21 cellular contexts compared by ENCODE assay signal in genomic region chr3:116201032-116201690, GRCh38.
DNase-seq lines count a peak whose midpoint lies in the region; ATAC-seq and TF ChIP-seq lines count a peak whose summit lies in the region.
"Had no signal": no experiment of that assay in that cellular context is flagged by ENCODE, and none has a peak within 500 bp of the region (broad histone marks: within the 10 kb centered on the region; RNA-seq: fewer than 3 reads in every experiment).

No MANE protein-coding gene starts in this region.

- peaks cover 13% of the 10 kb centered on the region for H3K9me3 Mint-ChIP-seq in CD8-positive, alpha-beta T cell

- no peak overlapping the region for H3K9ac ChIP-seq in BLaER1

- peaks cover 37% of the 10 kb centered on the region for H3K4me1 ChIP-seq in BLaER1
- no peaks in the 10 kb centered on the region for H3K4me1 ChIP-seq in CD8-positive, alpha-beta T cell (ENCODE audit: insufficient read depth, low read length)
- H3K4me1 ChIP-seq: BE2C, HAP-1, SJCRH30 had no signal

- H3K36me3 ChIP-seq in BLaER1, result no peaks in the 10 kb centered on the region
- H3K36me3 ChIP-seq in CD8-positive, alpha-beta T cell (ENCODE audit: insufficient read depth, low read length), result no peaks in the 10 kb centered on the region
- H3K36me3 ChIP-seq: BE2C, HAP-1, MG63, SJCRH30 had no signal

- H3K36me3 Mint-ChIP-seq in CD8-positive, alpha-beta T cell, result no peaks in the 10 kb centered on the region
- H3K36me3 Mint-ChIP-seq: CD4-positive, alpha-beta memory T cell had no signal

- H3K27me3 ChIP-seq in BLaER1, result no peaks in the 10 kb centered on the region
- H3K27me3 ChIP-seq in CD8-positive, alpha-beta T cell (ENCODE audit: insufficient read depth, low read length), result no peaks in the 10 kb centered on the region
- H3K27me3 ChIP-seq: BE2C, MG63, SJCRH30 had no signal

- H3K4me3 Mint-ChIP-seq in CD8-positive, alpha-beta T cell, result no peak overlapping the region
- H3K4me3 Mint-ChIP-seq: CD4-positive, alpha-beta memory T cell had no signal

- H3K4me1 Mint-ChIP-seq in CD8-positive, alpha-beta T cell (ENCODE audit: low read depth), result no peaks in the 10 kb centered on the region
- H3K4me1 Mint-ChIP-seq: CD4-positive, alpha-beta memory T cell had no signal

- CTCF ChIA-PET in CD8-positive, alpha-beta T cell (lab: Charles Lee), result interaction anchor here (0.8 kb wide), 1 partner anchor 13 kb away, joined by 3 read pairs; no protein-coding TSS in a partner anchor

- no peaks in the 10 kb centered on the region for H3K27me3 Mint-ChIP-seq in CD8-positive, alpha-beta T cell (ENCODE audit: low read depth)
- H3K27me3 Mint-ChIP-seq: CD4-positive, alpha-beta memory T cell had no signal

- no peak for ATAC-seq in GM18867 (IDR thresholded peaks at IDR 0.05; ENCODE audit: unreplicated experiment)
- ATAC-seq in GM21515 (IDR thresholded peaks at IDR 0.05; ENCODE audit: unreplicated experiment), result no peak
- ATAC-seq in CD8-positive, alpha-beta T cell, result no peak

- intact Hi-C loops in posterior cingulate gyrus (cut with DNase I), result no loop called here
- intact Hi-C loops in CD8-positive, alpha-beta T cell (cut with DNase I, micrococcal nuclease), result no loop called here

- DNase-seq in NCI-H1694 (lab: John Stamatoyannopoulos, UW) (peak; percentile 25), cerebellum (ENCODE audit: low spot score) (peak; percentile 40), posterior cingulate gyrus (peak in 6 of 10 donors; percentile 10 to 78 (median 18)), mesenteric fat pad (ENCODE audit: low spot score) (no peak)
- no peak for DNase-seq in CD8-positive, alpha-beta T cell
- DNase-seq: BE2C; Calu3; CD4-positive, alpha-beta memory T cell; EL; Kasumi-1; MG63; NCI-H1092; NCI-H1436 treated with DMSO at 0.1 percent for 48 hours; NCI-H2081 treated with DMSO at 0.1 percent for 48 hours; NCI-H82; PC-9; SJCRH30 had no signal

- TF ChIP-seq CTCF in CD8-positive, alpha-beta T cell (IDR thresholded peaks at IDR 0.05), result no peak

- POLR2A ChIA-PET in CD8-positive, alpha-beta T cell (lab: Charles Lee), result no interaction called here

- peak overlapping the region; percentile 77 for H3K4me2 ChIP-seq in BLaER1
- H3K4me2 ChIP-seq: PC-9 had no signal

- 0 out of 2 replicates have a peak overlapping the region, but pooled peaks have one; percentile 22 for H3K27ac ChIP-seq in BLaER1
- no peak overlapping the region for H3K27ac ChIP-seq in CD8-positive, alpha-beta T cell (ENCODE audit: low read depth, low read length)
- H3K27ac ChIP-seq: PC-9, SJCRH30 had no signal

- H3K9me3 ChIP-seq in BLaER1, result peaks cover 8% of the 10 kb centered on the region
- no peaks in the 10 kb centered on the region for H3K9me3 ChIP-seq in CD8-positive, alpha-beta T cell (ENCODE audit: low read length)
- H3K9me3 ChIP-seq: BE2C, HAP-1, MG63, SJCRH30 had no signal

- H4K20me1 ChIP-seq in BLaER1, result no peaks in the 10 kb centered on the region

- no peak overlapping the region for H3K4me3 ChIP-seq in BLaER1
- no peak overlapping the region for H3K4me3 ChIP-seq in CD8-positive, alpha-beta T cell (ENCODE audit: low read depth, low read length)
- H3K4me3 ChIP-seq: HAP-1, MG63, PC-9, SJCRH30 had no signal

- no peak overlapping the region for H3K27ac Mint-ChIP-seq in CD8-positive, alpha-beta T cell
- H3K27ac Mint-ChIP-seq: CD4-positive, alpha-beta memory T cell had no signal

Comparison
In these comparisons a context has a peak if more than half of its experiments do, and no peak if none do; other contexts are left out.
1. DNase-seq: peak in NCI-H1694 (single experiment), cerebellum (single experiment) and posterior cingulate gyrus (6 of 10); none in mesenteric fat pad (single experiment) and CD8-positive, alpha-beta T cell (0 of 7).